Comparison of ENCODE assay signal across 8 cellular contexts in genomic region chr9:14652729-14653377, GRCh38. TPM values are rescaled to one million over a fixed set of nuclear protein-coding genes. Genes with fewer than 3 reads are reported as not detected.
DNase-seq lines count a peak whose midpoint lies in the region; ATAC-seq, FAIRE-seq and TF ChIP-seq lines count a peak whose summit lies in the region.

No MANE protein-coding gene starts in this region.

- no peaks in the 10 kb centered on the region for H3K4me1 ChIP-seq in KMS-11 (ENCODE audit: low read depth, poor library complexity, severe bottlenecking)
- no peaks in the 10 kb centered on the region for H3K4me1 ChIP-seq in CD8-positive, alpha-beta T cell (ENCODE audit: insufficient read depth, low read length)

- no peak overlapping the region for H2AFZ ChIP-seq in KMS-11 (ENCODE audit: low read depth)
- no peak overlapping the region for H2AFZ ChIP-seq in SU-DHL-6 (ENCODE audit: low read depth, low read length, severe bottlenecking)

- peaks cover 16% of the 10 kb centered on the region; the same call in 1 of the 2 replicates for H3K9me3 ChIP-seq in SU-DHL-6 (ENCODE audit: insufficient read depth, low read length)
- peaks cover 7% of the 10 kb centered on the region for H3K9me3 ChIP-seq in CD8-positive, alpha-beta T cell (ENCODE audit: low read length)

- no peak overlapping the region for H3K27ac Mint-ChIP-seq in Calu3 (ENCODE audit: unreplicated experiment)
- no peak overlapping the region for H3K27ac Mint-ChIP-seq in stimulated activated naive B cell treated with anti-CD40 and anti-IgM and Interleukin-4, amounts not matched to agents 10 μg/mL and 1 μg/mL and 100 μg/mL, for 72 hours
- H3K27ac Mint-ChIP-seq in CD8-positive, alpha-beta T cell: no peak overlapping the region

- POLR2A ChIA-PET in CD8-positive, alpha-beta T cell (lab: Charles Lee): no interaction called here

- ATAC-seq in omental fat pad (ENCODE audit: low FRiP score): no peak
- no peak for ATAC-seq in stimulated activated naive B cell treated with anti-CD40 and anti-IgM and Interleukin-4, amounts not matched to agents 10 μg/mL and 1 μg/mL and 100 μg/mL, for 72 hours (replicated peaks)
- ATAC-seq in CD8-positive, alpha-beta T cell: no peak

- CTCF ChIA-PET in Calu3 (lab: Charles Lee): interaction anchor here (1.0 to 1.3 kb wide), 3 partner anchors 9 to 188 kb away, joined by 3 to 5 read pairs (median 4); no protein-coding TSS in a partner anchor
- CTCF ChIA-PET in CD8-positive, alpha-beta T cell (lab: Charles Lee): no interaction called here

- H3K27me3 ChIP-seq in KMS-11 (ENCODE audit: insufficient read depth, low read depth): no peaks in the 10 kb centered on the region
- H3K27me3 ChIP-seq in SU-DHL-6 (ENCODE audit: low read length): no peaks in the 10 kb centered on the region
- H3K27me3 ChIP-seq in CD8-positive, alpha-beta T cell (ENCODE audit: insufficient read depth, low read length): no peaks in the 10 kb centered on the region

- H3K27ac ChIP-seq in KMS-11 (no peak overlapping the region), SU-DHL-6 (ENCODE audit: low read depth, low read length) (no peak overlapping the region)
- no peak overlapping the region for H3K27ac ChIP-seq in CD8-positive, alpha-beta T cell (ENCODE audit: low read depth, low read length)

- H3K79me2 ChIP-seq in KMS-11 (ENCODE audit: insufficient read depth, low read depth) (no peaks in the 10 kb centered on the region), SU-DHL-6 (ENCODE audit: insufficient read depth, low read length) (no peaks in the 10 kb centered on the region)

- H3K36me3 ChIP-seq in KMS-11 (ENCODE audit: insufficient read depth): no peaks in the 10 kb centered on the region
- peaks cover 21% of the 10 kb centered on the region; the same call in 1 of the 2 replicates for H3K36me3 ChIP-seq in SU-DHL-6 (ENCODE audit: low read length)
- H3K36me3 ChIP-seq in CD8-positive, alpha-beta T cell (ENCODE audit: insufficient read depth, low read length): no peaks in the 10 kb centered on the region

- no peak for FAIRE-seq in urothelium cell line (lab: Jason Lieb, UNC)

- no peaks in the 10 kb centered on the region for H3K9me2 ChIP-seq in SU-DHL-6 (replicated peaks; ENCODE audit: insufficient read depth, low read length)

- peaks cover 3% of the 10 kb centered on the region; the same call in 1 of the 2 replicates for H3F3A ChIP-seq in SU-DHL-6 (ENCODE audit: insufficient read depth)

- no peak overlapping the region for H3K4me2 ChIP-seq in KMS-11
- H3K4me2 ChIP-seq in SU-DHL-6 (ENCODE audit: low read depth, low read length, poor library complexity, severe bottlenecking): no peak overlapping the region

- H3K9ac ChIP-seq in KMS-11 (no peak overlapping the region), SU-DHL-6 (ENCODE audit: low read length) (no peak overlapping the region)

- peak; percentile 20 for TF ChIP-seq CTCF in Calu3 (IDR thresholded peaks at IDR 0.05; ENCODE audit: unreplicated experiment)
- TF ChIP-seq CTCF in KMS-11 (conservative IDR thresholded peaks at IDR 0.05; ENCODE audit: low read depth, low read length): peak; percentile 54
- TF ChIP-seq CTCF in SU-DHL-6 (IDR thresholded peaks at IDR 0.05; ENCODE audit: insufficient read depth, low read length, poor library complexity, severe bottlenecking): peak; percentile 48
- TF ChIP-seq CTCF in omental fat pad (IDR thresholded peaks at IDR 0.05): no peak
- TF ChIP-seq CTCF in CD8-positive, alpha-beta T cell (IDR thresholded peaks at IDR 0.05): no peak

- H3K36me3 Mint-ChIP-seq in Calu3 (ENCODE audit: insufficient read depth, unreplicated experiment): no peaks in the 10 kb centered on the region
- peaks cover 37 to 49% of the 10 kb centered on the region in 2 donors for H3K36me3 Mint-ChIP-seq in stimulated activated naive B cell treated with anti-CD40 and anti-IgM and Interleukin-4, amounts not matched to agents 10 μg/mL and 1 μg/mL and 100 μg/mL, for 72 hours
- peaks cover 36% of the 10 kb centered on the region for H3K36me3 Mint-ChIP-seq in CD8-positive, alpha-beta T cell

- H3K4me3 ChIP-seq in KMS-11 (IDR thresholded peaks at IDR 0.05; ENCODE audit: insufficient read depth, low read depth, low read length): no peak overlapping the region
- no peak overlapping the region for H3K4me3 ChIP-seq in SU-DHL-6 (ENCODE audit: insufficient read depth, low read length, poor library complexity, severe bottlenecking)
- no peak overlapping the region for H3K4me3 ChIP-seq in CD8-positive, alpha-beta T cell (ENCODE audit: low read depth, low read length)

- H4K20me1 ChIP-seq in KMS-11 (ENCODE audit: insufficient read depth) (no peaks in the 10 kb centered on the region), SU-DHL-6 (ENCODE audit: low read depth, low read length) (no peaks in the 10 kb centered on the region)

- H3K27me3 Mint-ChIP-seq in Calu3 (ENCODE audit: unreplicated experiment): no peaks in the 10 kb centered on the region
- H3K27me3 Mint-ChIP-seq in stimulated activated naive B cell treated with anti-CD40 and anti-IgM and Interleukin-4, amounts not matched to agents 10 μg/mL and 1 μg/mL and 100 μg/mL, for 72 hours: no peaks in the 10 kb centered on the region
- no peaks in the 10 kb centered on the region for H3K27me3 Mint-ChIP-seq in CD8-positive, alpha-beta T cell (ENCODE audit: low read depth)

- BruUV-seq in Calu3 (replicated peaks; lab: Mats Ljungman, UMichigan): no TSS peak

- peaks cover 5% of the 10 kb centered on the region for H3K9me3 Mint-ChIP-seq in Calu3 (ENCODE audit: low read depth, unreplicated experiment)
- peaks cover 11% of the 10 kb centered on the region in 2 donors for H3K9me3 Mint-ChIP-seq in stimulated activated naive B cell treated with anti-CD40 and anti-IgM and Interleukin-4, amounts not matched to agents 10 μg/mL and 1 μg/mL and 100 μg/mL, for 72 hours
- peaks cover 14% of the 10 kb centered on the region for H3K9me3 Mint-ChIP-seq in CD8-positive, alpha-beta T cell

- DNase-seq in Calu3: no peak
- DNase-seq in kidney glomerular epithelial cell (lab: John Stamatoyannopoulos, UW): peak; percentile 21
- DNase-seq in omental fat pad (ENCODE audit: low spot score): no peak
- no peak for DNase-seq in urothelium cell line (ENCODE audit: low spot score)
- no peak for DNase-seq in stimulated activated naive B cell treated with anti-CD40 and anti-IgM and Interleukin-4, amounts not matched to agents 10 μg/mL and 1 μg/mL and 100 μg/mL, for 72 hours
- no peak for DNase-seq in CD8-positive, alpha-beta T cell

- no peak overlapping the region for H3K4me3 Mint-ChIP-seq in Calu3 (ENCODE audit: low read depth, unreplicated experiment)
- no peak overlapping the region for H3K4me3 Mint-ChIP-seq in stimulated activated naive B cell treated with anti-CD40 and anti-IgM and Interleukin-4, amounts not matched to agents 10 μg/mL and 1 μg/mL and 100 μg/mL, for 72 hours
- no peak overlapping the region for H3K4me3 Mint-ChIP-seq in CD8-positive, alpha-beta T cell

- intact Hi-C loops in Calu3 (cut with micrococcal nuclease; ENCODE audit: unreplicated experiment): loop anchor here (2.0 to 5.0 kb wide), 2 partner anchors 36 to 188 kb away; no protein-coding TSS in a partner anchor
- intact Hi-C loops in CD8-positive, alpha-beta T cell (cut with DNase I, micrococcal nuclease): loop anchor here in 1 of 2 experiments (10.0 kb wide), 1 partner anchor 62 kb away; no protein-coding TSS in a partner anchor

- no peaks in the 10 kb centered on the region for H3K4me1 Mint-ChIP-seq in Calu3 (ENCODE audit: low read depth, unreplicated experiment)
- H3K4me1 Mint-ChIP-seq in stimulated activated naive B cell treated with anti-CD40 and anti-IgM and Interleukin-4, amounts not matched to agents 10 μg/mL and 1 μg/mL and 100 μg/mL, for 72 hours: no peaks in the 10 kb centered on the region
- no peaks in the 10 kb centered on the region for H3K4me1 Mint-ChIP-seq in CD8-positive, alpha-beta T cell (ENCODE audit: low read depth)

RNA-seq across cellular contexts. Expression of gene ZDHHC21, which starts 40.4 kb away (rescaled TPM):
- total RNA-seq in Calu3 (2022) (10.6 and 11.8 TPM in 2 replicates), omental fat pad (10 to 100 TPM in 1 of 4 donors, 1 to 10 TPM in 3; 7.7 to 11.2 (median 8.3) TPM)
- total RNA-seq in CD8-positive, alpha-beta T cell: 1 to 10 TPM; 2.3 to 3.2 TPM

Comparison
In these comparisons a context has a peak if more than half of its experiments do, and no peak if none do; other contexts are left out.
1. CTCF ChIP-seq: peak in Calu3 (single experiment), KMS-11 (single experiment) and SU-DHL-6 (single experiment); none in omental fat pad (0 of 3) and CD8-positive, alpha-beta T cell (single experiment).